ENCODE assay signal across 9 cellular contexts in the genomic region with DNA sequence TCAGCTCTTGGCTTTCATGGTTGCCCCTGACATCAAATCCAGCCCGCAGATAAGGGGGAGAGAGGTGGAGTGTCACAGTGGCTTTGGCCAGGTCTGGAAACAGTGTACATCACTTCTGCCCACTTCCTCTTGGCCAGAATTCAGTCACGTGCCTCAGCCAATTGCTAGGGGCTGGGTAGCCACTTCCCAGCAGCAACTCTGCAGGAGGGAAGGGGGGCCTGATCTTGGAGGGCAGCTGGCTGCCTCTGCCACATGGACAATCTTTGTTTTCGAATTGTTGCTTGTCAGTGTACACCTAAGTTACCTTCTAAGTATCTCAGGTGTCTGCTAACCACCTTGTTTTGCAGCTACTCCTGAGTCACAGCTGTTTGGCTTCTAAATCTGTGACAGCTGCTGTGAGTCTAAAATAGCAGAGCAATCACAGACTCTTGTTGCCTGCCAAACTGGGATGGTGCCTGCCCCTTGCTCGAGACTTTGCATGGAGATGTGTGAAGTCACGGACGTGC. TPM values are rescaled to one million over a fixed set of nuclear protein-coding genes. Genes with fewer than 3 reads are reported as not detected.
A peak's percentile ranks its signal among the peaks of the same experiment; 100 is the strongest.
DNase-seq lines count a peak whose midpoint lies in the region; TF ChIP-seq lines count a peak whose summit lies in the region.
"Had no signal": no experiment of that assay in that cellular context is flagged by ENCODE, and none has a peak within 500 bp of the region (broad histone marks: within the 10 kb centered on the region; RNA-seq: fewer than 3 reads in every experiment).

No MANE protein-coding gene starts in this region.

- H3K4me3 Mint-ChIP-seq in MCF 10A (ENCODE audit: unreplicated experiment) (no peak overlapping the region), H9 (no peak overlapping the region)
- H3K4me3 Mint-ChIP-seq: activated B cell treated with CpG ODN at 0.5 μM for 24 hours had no signal

- no peaks in the 10 kb centered on the region for H4K20me1 ChIP-seq in H9 (ENCODE audit: control insufficient read depth, insufficient read depth, insufficient read length)

- H3T11ph ChIP-seq in H9 (ENCODE audit: low read length), result no peak overlapping the region

- H3K9me3 Mint-ChIP-seq in MCF 10A (ENCODE audit: unreplicated experiment) (no peaks in the 10 kb centered on the region), H9 (no peaks in the 10 kb centered on the region)
- H3K9me3 Mint-ChIP-seq: activated B cell treated with CpG ODN at 0.5 μM for 24 hours had no signal

- no peak overlapping the region for H3K4me3 ChIP-seq in breast epithelium
- H3K4me3 ChIP-seq in esophagus squamous epithelium, result no peak overlapping the region
- no peak overlapping the region for H3K4me3 ChIP-seq in ovary
- no peak overlapping the region for H3K4me3 ChIP-seq in WERI-Rb-1 (ENCODE audit: low read depth, low read length)

- H3K79me2 ChIP-seq in H9 (ENCODE audit: insufficient read depth, low read length), result no peaks in the 10 kb centered on the region

- no peak for TF ChIP-seq EP300 in ovary (IDR thresholded peaks at IDR 0.05)

- no peak overlapping the region for H4K91ac ChIP-seq in H9 (ENCODE audit: insufficient read length, low read depth, low read length)

- H3K9me3 ChIP-seq in breast epithelium (no peaks in the 10 kb centered on the region), esophagus squamous epithelium (no peaks in the 10 kb centered on the region), ovary (no peaks in the 10 kb centered on the region), H9 (ENCODE audit: control insufficient read depth, low read depth, low read length) (no peaks in the 10 kb centered on the region), WERI-Rb-1 (ENCODE audit: severe bottlenecking) (no peaks in the 10 kb centered on the region)

- DNase-seq in breast epithelium (ENCODE audit: low spot score in 2 of 2) (no peak), MCF 10A (ENCODE audit: unreplicated experiment) (no peak), NOMO-1 treated with DMSO at 0.1 percent for 48 hours (lab: John Stamatoyannopoulos, UW; ENCODE audit: unreplicated experiment) (peak; percentile 49), esophagus squamous epithelium (lab: John Stamatoyannopoulos, UW) (no peak), ovary (peak; percentile 39 to 51 (median 45)), H9 (no peak), WERI-Rb-1 (no peak), globus pallidus (ENCODE audit: low spot score) (no peak)
- DNase-seq: activated B cell treated with CpG ODN at 0.5 μM for 24 hours had no signal

- no peak overlapping the region for H3K4ac ChIP-seq in H9 (ENCODE audit: low read depth, low read length)

- H3K18ac ChIP-seq in H9 (ENCODE audit: insufficient read length, low read depth, low read length), result no peak overlapping the region

- H4K5ac ChIP-seq in H9 (ENCODE audit: insufficient read length, low read depth, low read length), result no peak overlapping the region

- WGBS in esophagus squamous epithelium, 2 donors, result 11 to 29% methylated on average over 4 to 6 of the region's 6 CpGs
- WGBS in ovary, 3 donors, result 3 to 9% (median 4%) methylated on average over 6 of the region's 6 CpGs
- WGBS in H9 (ENCODE audit: extremely low coverage, insufficient read length, low lambda C conversion rate), result no CpG with 5 or more reads among the region's 6 CpGs

- H2BK15ac ChIP-seq in H9 (ENCODE audit: low read depth, low read length), result no peak overlapping the region

- TF ChIP-seq POLR2A in breast epithelium (IDR thresholded peaks at IDR 0.05) (no peak), esophagus squamous epithelium (IDR thresholded peaks at IDR 0.05) (no peak), ovary (IDR thresholded peaks at IDR 0.05) (no peak)

- TF ChIP-seq CTCF in breast epithelium (IDR thresholded peaks at IDR 0.05), result no peak
- no peak for TF ChIP-seq CTCF in MCF 10A (IDR thresholded peaks at IDR 0.05; ENCODE audit: unreplicated experiment)
- no peak for TF ChIP-seq CTCF in esophagus squamous epithelium (IDR thresholded peaks at IDR 0.05)
- no peak for TF ChIP-seq CTCF in ovary (IDR thresholded peaks at IDR 0.05)
- no peak for TF ChIP-seq CTCF in H9 (conservative IDR thresholded peaks at IDR 0.05)
- no peak for TF ChIP-seq CTCF in WERI-Rb-1 (IDR thresholded peaks at IDR 0.05; ENCODE audit: low read depth, low read length)

- no peak overlapping the region for H2BK120ac ChIP-seq in H9 (ENCODE audit: low read depth, low read length, poor library complexity, severe bottlenecking)

- intact Hi-C loops in breast epithelium (cut with DNase I; ENCODE audit: low total_unique reads), result loop anchor here (10.0 kb wide), 1 partner anchor 1979 kb away; no protein-coding TSS in a partner anchor
- intact Hi-C loops in MCF 10A (cut with micrococcal nuclease), result no loop called here
- intact Hi-C loops in esophagus squamous epithelium (cut with DNase I), result no loop called here
- intact Hi-C loops in ovary (cut with DNase I), result no loop called here

- H3K4me1 Mint-ChIP-seq in MCF 10A (ENCODE audit: insufficient read depth, unreplicated experiment), result peaks cover 47% of the 10 kb centered on the region
- H3K4me1 Mint-ChIP-seq in H9, result peaks cover 16 to 22% of the 10 kb centered on the region in 2 experiments

- CTCF ChIA-PET in MCF 10A (lab: Yijun Ruan, JAX), result interaction anchor here (0.7 kb wide), 1 partner anchor 42 kb away, joined by 3 read pairs; no protein-coding TSS in a partner anchor

- no peaks in the 10 kb centered on the region for H3K79me1 ChIP-seq in H9 (ENCODE audit: insufficient read depth, low read depth, low read length, poor library complexity, severe bottlenecking)

- no peak overlapping the region for H3K4me2 ChIP-seq in H9 (ENCODE audit: insufficient read depth, insufficient read length, low read length)

- no peak overlapping the region for H2AK5ac ChIP-seq in H9 (ENCODE audit: insufficient read length, low read length)

- no peak overlapping the region for H3K56ac ChIP-seq in H9 (ENCODE audit: insufficient read length, low read depth, low read length)

- H3K27me3 Mint-ChIP-seq in MCF 10A (ENCODE audit: insufficient read depth, unreplicated experiment) (no peaks in the 10 kb centered on the region), H9 (ENCODE audit: low read depth) (no peaks in the 10 kb centered on the region; the same call in 1 of the 2 replicates)
- H3K27me3 Mint-ChIP-seq: activated B cell treated with CpG ODN at 0.5 μM for 24 hours had no signal

- no peak overlapping the region for H2BK12ac ChIP-seq in H9 (ENCODE audit: insufficient read length, low read depth, low read length)

- no peaks in the 10 kb centered on the region for H3K27me3 ChIP-seq in breast epithelium
- H3K27me3 ChIP-seq in esophagus squamous epithelium, result no peaks in the 10 kb centered on the region
- H3K27me3 ChIP-seq in ovary, result no peaks in the 10 kb centered on the region
- H3K27me3 ChIP-seq in H9 (ENCODE audit: insufficient read depth, low read length), result no peaks in the 10 kb centered on the region; the same call in 1 of the 2 replicates
- no peaks in the 10 kb centered on the region for H3K27me3 ChIP-seq in WERI-Rb-1 (ENCODE audit: insufficient read depth, low read depth, severe bottlenecking)

- H3K27ac ChIP-seq in breast epithelium (peak overlapping the region; percentile 33 to 44), esophagus squamous epithelium (peak overlapping the region in 3 of 4 donors; percentile 22 to 64 (median 36)), ovary (no peak overlapping the region), H9 (ENCODE audit: insufficient read length, low read depth, low read length) (no peak overlapping the region), WERI-Rb-1 (no peak overlapping the region)

- no peak overlapping the region for H2BK20ac ChIP-seq in H9 (ENCODE audit: low read depth, low read length, poor library complexity, severe bottlenecking)

- H2AFZ ChIP-seq in H9 (ENCODE audit: low read length), result no peak overlapping the region

- H3K23ac ChIP-seq in H9 (ENCODE audit: insufficient read length, low read depth, low read length), result no peak overlapping the region

- H3K36me3 ChIP-seq in breast epithelium (no peaks in the 10 kb centered on the region), esophagus squamous epithelium (peaks cover 0 to 4% (median 0%) of the 10 kb centered on the region in 3 donors), ovary (no peaks in the 10 kb centered on the region), WERI-Rb-1 (no peaks in the 10 kb centered on the region)

- POLR2A ChIA-PET in MCF 10A (lab: Yijun Ruan, JAX), result interaction anchor here (1.2 kb wide), 1 partner anchor 22 kb away, joined by 3 read pairs; no protein-coding TSS in a partner anchor

- peaks cover 21 to 22% of the 10 kb centered on the region in 2 donors for H3K4me1 ChIP-seq in breast epithelium
- peaks cover 33 to 54% (median 37%) of the 10 kb centered on the region in 3 donors for H3K4me1 ChIP-seq in esophagus squamous epithelium
- peaks cover 25% of the 10 kb centered on the region for H3K4me1 ChIP-seq in ovary (ENCODE audit: insufficient read depth)
- peaks cover 2% of the 10 kb centered on the region; the same call in 1 of the 2 replicates for H3K4me1 ChIP-seq in H9 (ENCODE audit: insufficient read depth, low read length)

- H3K9ac ChIP-seq in H9 (ENCODE audit: extremely low read depth, insufficient read length, low read length), result no peak overlapping the region

- no peak overlapping the region for H3K14ac ChIP-seq in H9 (ENCODE audit: insufficient read depth, low read length)

- H3K27ac Mint-ChIP-seq in MCF 10A (ENCODE audit: low read depth, unreplicated experiment) (no peak overlapping the region), H9 (no peak overlapping the region)
- H3K27ac Mint-ChIP-seq: activated B cell treated with CpG ODN at 0.5 μM for 24 hours had no signal

- no peaks in the 10 kb centered on the region for H3K23me2 ChIP-seq in H9 (ENCODE audit: insufficient read length, low read depth, low read length, poor library complexity, severe bottlenecking)

- H3K36me3 Mint-ChIP-seq in MCF 10A (ENCODE audit: insufficient read depth, unreplicated experiment), result no peaks in the 10 kb centered on the region
- H3K36me3 Mint-ChIP-seq in H9 (ENCODE audit: insufficient read depth in 1 of 3, low read depth in 3 of 3), result peaks cover 0 to under 1% (median 0%) of the 10 kb centered on the region in 3 experiments; a peak in 1 of 7 replicates

- H2BK5ac ChIP-seq in H9 (ENCODE audit: insufficient read length, low read length), result no peak overlapping the region

- no peak overlapping the region for H4K8ac ChIP-seq in H9 (replicated peaks; ENCODE audit: insufficient read length, low read depth, low read length)

- BruUV-seq in MCF 10A (replicated peaks; lab: Mats Ljungman, UMichigan), result no TSS peak

RNA-seq across cellular contexts. Expression of gene LIMD1, which starts 41.0 kb away (rescaled TPM):
- 10 to 100 TPM; 23.0 to 25.9 (median 25.8) TPM for total RNA-seq in breast epithelium
- total RNA-seq in MCF 10A (2022), result 25.4 and 28.2 TPM in 2 replicates
- total RNA-seq in esophagus squamous epithelium, result 10 to 100 TPM in 2 of 4 donors, 1 to 10 TPM in 2; 8.5 to 18.9 (median 11.3) TPM
- total RNA-seq in ovary, result 10 to 100 TPM in 6 of 7 donors, 1 to 10 TPM in 1; 7.5 to 17.5 (median 15.4) TPM
- polyA plus RNA-seq in ovary, result 1 to 10 TPM; 4.1 to 9.3 TPM
- 34.6 and 34.8 TPM in 2 replicates for total RNA-seq in H9 (2021)

Comparison
In these comparisons a context has a peak if more than half of its experiments do, and no peak if none do; other contexts are left out.
1. DNase-seq: peak in NOMO-1 treated with DMSO at 0.1 percent for 48 hours (single experiment) and ovary (5 of 5); none in breast epithelium (0 of 2), MCF 10A (single experiment), esophagus squamous epithelium (single experiment), H9 (single experiment), WERI-Rb-1 (single experiment) and globus pallidus (single experiment).
2. H3K27ac ChIP-seq: peak in breast epithelium (2 of 2) and esophagus squamous epithelium (3 of 4); none in ovary (0 of 2), H9 (single experiment) and WERI-Rb-1 (single experiment).